17 cellular contexts compared by ENCODE assay signal in genomic region chr1:240084337-240084736, GRCh38. TPM values are rescaled to one million over a fixed set of nuclear protein-coding genes. Genes with fewer than 3 reads are reported as not detected.
A peak's percentile ranks its signal among the peaks of the same experiment; 100 is the strongest.
DNase-seq lines count a peak whose midpoint lies in the region; ATAC-seq and TF ChIP-seq lines count a peak whose summit lies in the region.
"Had no signal": no experiment of that assay in that cellular context is flagged by ENCODE, and none has a peak within 500 bp of the region (broad histone marks: within the 10 kb centered on the region; RNA-seq: fewer than 3 reads in every experiment).

No MANE protein-coding gene starts in this region.

- H3K79me1 ChIP-seq in mesendoderm (ENCODE audit: low read length) = no peaks in the 10 kb centered on the region

- TF ChIP-seq RAD21 in SK-N-SH (IDR thresholded peaks at IDR 0.05; ENCODE audit: low read length) = no peak

- ATAC-seq in SK-N-SH treated with all-trans-retinoic acid at 6 μM for 48 hours (no peak), HG03108 (IDR thresholded peaks at IDR 0.05; ENCODE audit: unreplicated experiment) (no peak)
- ATAC-seq in activated CD8-positive, alpha-beta memory T cell treated with anti-CD3 and anti-CD28 coated beads, Interleukin-2, amount 10 ng/mL, durations not matched to agents 7 days and 5 days = no peak

- 91% methylated on average over 1 of the region's 1 CpG for WGBS in SK-N-SH (ENCODE audit: low lambda C conversion rate)
- no CpG with 5 or more reads among the region's 1 CpG for WGBS in mesendoderm (ENCODE audit: extremely low coverage, insufficient coverage, low lambda C conversion rate)

- TF ChIP-seq EP300 in SK-N-SH (IDR thresholded peaks at IDR 0.05; ENCODE audit: borderline replicate concordance in 1 of 2, low read depth in 1 of 2, low read length in 1 of 2) = no peak

- H4K5ac ChIP-seq in mesendoderm (ENCODE audit: low read length) = no peak overlapping the region

- H3K23ac ChIP-seq in mesendoderm (ENCODE audit: low read length) = no peak overlapping the region

- H3K4me1 ChIP-seq in SK-N-SH (ENCODE audit: control insufficient read depth in 1 of 2, insufficient read depth in 2 of 2, low read depth in 1 of 2, low read length in 1 of 2) = peaks cover 0 to 7% of the 10 kb centered on the region in 2 experiments; a peak in 2 of 4 replicates
- peaks cover 2% of the 10 kb centered on the region for H3K4me1 ChIP-seq in mesendoderm (ENCODE audit: control insufficient read depth, low read depth, low read length)
- H3K4me1 ChIP-seq: BLaER1, HAP-1 had no signal

- peak overlapping the region; percentile 83 for H3K18ac ChIP-seq in mesendoderm (ENCODE audit: low read length)

- H3K4ac ChIP-seq in mesendoderm (ENCODE audit: low read depth, low read length) = no peak overlapping the region

- H3K9ac ChIP-seq in SK-N-SH (no peak overlapping the region), mesendoderm (ENCODE audit: low read length) (no peak overlapping the region)
- H3K9ac ChIP-seq: BLaER1 had no signal

- H3K4me2 ChIP-seq in SK-N-SH (no peak overlapping the region), mesendoderm (ENCODE audit: low read length) (no peak overlapping the region)
- H3K4me2 ChIP-seq: BLaER1 had no signal

- H3K36me3 ChIP-seq in SK-N-SH (replicated peaks in 1 of 2; ENCODE audit: control insufficient read depth in 1 of 2, insufficient read depth in 2 of 2, low read length in 1 of 2) = no peaks in the 10 kb centered on the region
- H3K36me3 ChIP-seq in WERI-Rb-1 = no peaks in the 10 kb centered on the region
- no peaks in the 10 kb centered on the region for H3K36me3 ChIP-seq in mesendoderm (ENCODE audit: control insufficient read depth, insufficient read depth, low read length)
- H3K36me3 ChIP-seq: BLaER1, HAP-1 had no signal

- no peaks in the 10 kb centered on the region for H3K9me2 ChIP-seq in SK-N-SH

- no peak overlapping the region for H3K4me3 ChIP-seq in SK-N-SH (ENCODE audit: low read depth in 2 of 2, low read length in 1 of 2)
- no peak overlapping the region for H3K4me3 ChIP-seq in WERI-Rb-1 (ENCODE audit: low read depth, low read length)
- H3K4me3 ChIP-seq in mesendoderm (ENCODE audit: low read length) = no peak overlapping the region
- H3K4me3 ChIP-seq: BLaER1, HAP-1 had no signal

- no peak overlapping the region for H2BK5ac ChIP-seq in mesendoderm (ENCODE audit: low read length)

- CTCF ChIA-PET in SK-N-SH (lab: Yijun Ruan, JAX) = interaction anchor here (0.8 to 0.9 kb wide), 2 partner anchors 57 to 107 kb away, joined by 3 read pairs; no protein-coding TSS in a partner anchor
- CTCF ChIA-PET in activated CD8-positive, alpha-beta memory T cell treated with anti-CD3 and anti-CD28 coated beads, Interleukin-2, amount 10 ng/mL, durations not matched to agents 7 days and 5 days (lab: Charles Lee) = no interaction called here

- peaks cover 2% of the 10 kb centered on the region for H3K27me3 Mint-ChIP-seq in activated CD8-positive, alpha-beta memory T cell treated with anti-CD3 and anti-CD28 coated beads, Interleukin-2, amount 10 ng/mL, durations not matched to agents 7 days and 5 days

- H3K4me3 Mint-ChIP-seq in activated CD8-positive, alpha-beta memory T cell treated with anti-CD3 and anti-CD28 coated beads, Interleukin-2, amount 10 ng/mL, durations not matched to agents 7 days and 5 days = no peak overlapping the region
- H3K4me3 Mint-ChIP-seq: CD14-positive monocyte; CD4-positive, alpha-beta memory T cell; IgD-negative memory B cell had no signal

- H3K27ac ChIP-seq in SK-N-SH (ENCODE audit: low read depth in 2 of 2, low read length in 1 of 2) (no peak overlapping the region), WERI-Rb-1 (peak overlapping the region; percentile 3; the same call in 1 of the 2 replicates), mesendoderm (ENCODE audit: low read depth, low read length) (no peak overlapping the region)
- H3K27ac ChIP-seq: BLaER1, HL-60 had no signal

- no peaks in the 10 kb centered on the region for H3K9me3 ChIP-seq in SK-N-SH
- H3K9me3 ChIP-seq in WERI-Rb-1 (ENCODE audit: severe bottlenecking) = peaks cover 8% of the 10 kb centered on the region
- H3K9me3 ChIP-seq: HAP-1 had no signal

- POLR2A ChIA-PET in SK-N-SH (lab: Yijun Ruan, JAX) = no interaction called here

- no peaks in the 10 kb centered on the region for H3K9me3 Mint-ChIP-seq in activated CD8-positive, alpha-beta memory T cell treated with anti-CD3 and anti-CD28 coated beads, Interleukin-2, amount 10 ng/mL, durations not matched to agents 7 days and 5 days (ENCODE audit: low read depth)

- no peak overlapping the region for H2BK120ac ChIP-seq in mesendoderm (ENCODE audit: low read depth, low read length)

- no peaks in the 10 kb centered on the region for H3K4me1 Mint-ChIP-seq in activated CD8-positive, alpha-beta memory T cell treated with anti-CD3 and anti-CD28 coated beads, Interleukin-2, amount 10 ng/mL, durations not matched to agents 7 days and 5 days
- H3K4me1 Mint-ChIP-seq: CD14-positive monocyte; CD4-positive, alpha-beta memory T cell; IgD-negative memory B cell had no signal

- no peak overlapping the region for H2AK5ac ChIP-seq in mesendoderm (ENCODE audit: low read length)

- no peaks in the 10 kb centered on the region for H3K36me3 Mint-ChIP-seq in activated CD8-positive, alpha-beta memory T cell treated with anti-CD3 and anti-CD28 coated beads, Interleukin-2, amount 10 ng/mL, durations not matched to agents 7 days and 5 days
- H3K36me3 Mint-ChIP-seq: CD14-positive monocyte; CD4-positive, alpha-beta memory T cell; IgD-negative memory B cell had no signal

- peak overlapping the region; percentile 64 for H3K56ac ChIP-seq in mesendoderm (ENCODE audit: low read length)

- H2BK15ac ChIP-seq in mesendoderm (replicated peaks; ENCODE audit: low read depth) = no peak overlapping the region

- TF ChIP-seq CTCF in SK-N-SH (IDR thresholded peaks at IDR 0.05) (no peak), WERI-Rb-1 (IDR thresholded peaks at IDR 0.05; ENCODE audit: low read depth, low read length) (no peak)

- 0 out of 2 replicates have a peak overlapping the region, but pooled peaks have one; percentile 24 for H2AFZ ChIP-seq in SK-N-SH (ENCODE audit: low read depth)

- no peak overlapping the region for H4K8ac ChIP-seq in mesendoderm (ENCODE audit: low read depth, low read length)

- no peak overlapping the region for H3K27ac Mint-ChIP-seq in activated CD8-positive, alpha-beta memory T cell treated with anti-CD3 and anti-CD28 coated beads, Interleukin-2, amount 10 ng/mL, durations not matched to agents 7 days and 5 days
- H3K27ac Mint-ChIP-seq: CD14-positive monocyte; CD4-positive, alpha-beta memory T cell; IgD-negative memory B cell had no signal

- no peaks in the 10 kb centered on the region for H3K79me2 ChIP-seq in SK-N-SH (ENCODE audit: insufficient read depth)
- H3K79me2 ChIP-seq in mesendoderm (ENCODE audit: control insufficient read depth, insufficient read depth, low read length) = no peaks in the 10 kb centered on the region

- H3K27me3 ChIP-seq in SK-N-SH (ENCODE audit: insufficient read depth) (no peaks in the 10 kb centered on the region), WERI-Rb-1 (ENCODE audit: insufficient read depth, low read depth, severe bottlenecking) (no peaks in the 10 kb centered on the region), mesendoderm (ENCODE audit: insufficient read depth, low read length, poor library complexity) (no peaks in the 10 kb centered on the region)
- H3K27me3 ChIP-seq: BLaER1 had no signal

- DNase-seq in SK-N-SH (no peak), WERI-Rb-1 (no peak), mesendoderm (peak; percentile 68), NCI-H2081 (lab: John Stamatoyannopoulos, UW) (no peak)
- no peak for DNase-seq in activated CD8-positive, alpha-beta memory T cell treated with anti-CD3 and anti-CD28 coated beads, Interleukin-2, amount 10 ng/mL, durations not matched to agents 7 days and 5 days
- DNase-seq: 8988T; CD4-positive, alpha-beta memory T cell; DMS79 treated with DMSO at 0.1 percent for 48 hours; GF-D8 had no signal

- peaks cover 9% of the 10 kb centered on the region for H3F3A ChIP-seq in SK-N-SH (replicated peaks; ENCODE audit: insufficient read depth)

- H4K20me1 ChIP-seq in SK-N-SH (ENCODE audit: insufficient read depth) = no peaks in the 10 kb centered on the region
- H4K20me1 ChIP-seq: BLaER1 had no signal

TF ChIP-seq in SK-N-SH, 30 proteins besides CTCF, POLR2A, EP300 and RAD21 (continues in another document):
- TF ChIP-seq CHD2 (IDR thresholded peaks at IDR 0.05; ENCODE audit: low read length, partially characterized antibody) (no peak), NFIC (IDR thresholded peaks at IDR 0.05; ENCODE audit: borderline replicate concordance) (no peak), SIN3A (IDR thresholded peaks at IDR 0.05; ENCODE audit: borderline replicate concordance, low read depth, low read length) (no peak)

TF ChIP-seq in SK-N-SH treated with all-trans-retinoic acid at 6 μM for 48 hours, 23 proteins besides CTCF, POLR2A, EP300 and RAD21 (continues in another document):
- no peak for TF ChIP-seq ZFP3 (CRISPR knock-in tag; IDR thresholded peaks at IDR 0.05)
- TF ChIP-seq CSDC2 (CRISPR knock-in tag; IDR thresholded peaks at IDR 0.05) = no peak
- no peak for TF ChIP-seq ZNF8 (CRISPR knock-in tag; IDR thresholded peaks at IDR 0.05)
- no peak for TF ChIP-seq ARNTL (CRISPR knock-in tag; IDR thresholded peaks at IDR 0.05; ENCODE audit: borderline replicate concordance, low read depth)

RNA-seq across cellular contexts. Expression of gene FMN2, which starts 7.3 kb away (rescaled TPM):
- 7.2 and 13.1 TPM in 2 replicates for polyA plus RNA-seq in SK-N-SH (2012; rRNA removed)
- 17.8 and 19.5 TPM in 2 replicates for polyA plus RNA-seq in SK-N-SH (2012; cell fraction: cytosol; rRNA removed)
- 8.6 and 16.9 TPM in 2 replicates for polyA plus RNA-seq in SK-N-SH (2012; cell fraction: nucleus; rRNA removed)
- 2.0 TPM for polyA plus RNA-seq in mesendoderm (2013, experiment 1 of 2)
- 1.9 TPM for polyA plus RNA-seq in mesendoderm (2013, experiment 2 of 2)
- not detected for total RNA-seq in activated CD8-positive, alpha-beta memory T cell treated with anti-CD3 and anti-CD28 coated beads, Interleukin-2, amount 10 ng/mL, durations not matched to agents 7 days and 5 days
- total RNA-seq: A673; CD4-positive, alpha-beta memory T cell had no signal
- polyA plus RNA-seq: CD14-positive monocyte; CD4-positive, alpha-beta memory T cell; IgD-negative memory B cell had no signal
